ENCODE assay signal across 11 cellular contexts in the genomic region with DNA sequence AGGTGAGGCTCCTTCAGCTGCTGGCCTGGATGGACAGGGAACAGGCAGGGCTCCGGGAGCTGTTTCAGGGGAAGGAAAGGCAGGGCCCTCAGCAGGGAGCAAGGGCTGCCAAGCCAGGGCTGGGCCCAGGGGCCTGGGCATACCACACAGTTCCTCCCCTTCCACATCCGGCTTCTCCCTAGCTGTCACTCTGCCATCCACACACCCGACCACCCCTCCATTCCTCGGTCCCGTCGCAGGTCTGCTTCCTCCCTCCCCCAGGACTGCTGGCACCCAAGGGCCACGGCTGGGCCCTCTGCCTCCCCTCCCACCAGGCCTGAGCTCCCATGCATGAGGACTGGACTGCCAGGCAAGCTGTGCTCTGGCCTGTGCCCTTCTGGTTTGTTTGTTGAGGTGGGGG. TPM values are rescaled to one million over a fixed set of nuclear protein-coding genes. Genes with fewer than 3 reads are reported as not detected.
A peak's percentile ranks its signal among the peaks of the same experiment; 100 is the strongest.
DNase-seq lines count a peak whose midpoint lies in the region; ATAC-seq, FAIRE-seq and TF ChIP-seq lines count a peak whose summit lies in the region.
"Had no signal": no experiment of that assay in that cellular context is flagged by ENCODE, and none has a peak within 500 bp of the region (broad histone marks: within the 10 kb centered on the region; RNA-seq: fewer than 3 reads in every experiment).

No MANE protein-coding gene starts in this region.

- dilution Hi-C loops in endothelial cell of umbilical vein (cut with MboI; ENCODE audit: extremely low pct_ligation_motif_present, low sequenced_read_pairs) = no loop called here

- H3K4me1 Mint-ChIP-seq in CD8-positive, alpha-beta memory T cell = peaks cover 53 to 64% (median 54%) of the 10 kb centered on the region in 3 donors
- peaks cover 33% of the 10 kb centered on the region for H3K4me1 Mint-ChIP-seq in T-helper 17 cell

- H3K27ac ChIP-seq in CD8-positive, alpha-beta memory T cell (ENCODE audit: low read depth, low read length) = peak overlapping the region; percentile 47
- H3K27ac ChIP-seq in endothelial cell of umbilical vein (ENCODE audit: insufficient read depth, low read depth, low read length) = peak overlapping the region; percentile 64
- no peak overlapping the region for H3K27ac ChIP-seq in trophoblast cell (ENCODE audit: low read depth, low read length)
- H3K27ac ChIP-seq: epithelial cell of prostate had no signal

- no peak overlapping the region for H3K9ac ChIP-seq in endothelial cell of umbilical vein (replicated peaks; ENCODE audit: extremely low read depth, insufficient read depth, low read length)
- no peak overlapping the region for H3K9ac ChIP-seq in trophoblast cell (ENCODE audit: low read length)

- H3K36me3 ChIP-seq in CD8-positive, alpha-beta memory T cell (ENCODE audit: insufficient read depth, low read length) = peaks cover 29% of the 10 kb centered on the region
- H3K36me3 ChIP-seq in endothelial cell of umbilical vein (ENCODE audit: control insufficient read depth in 2 of 2, extremely low read depth in 1 of 2, insufficient read depth in 2 of 2, low read length in 2 of 2) (peaks cover 7 to 33% of the 10 kb centered on the region in 2 experiments), trophoblast cell (ENCODE audit: control insufficient read depth in 1 of 2, insufficient read depth in 2 of 2, low read length in 2 of 2) (peaks cover 36 to 42% of the 10 kb centered on the region in 2 experiments)

- H2AK5ac ChIP-seq in trophoblast cell (ENCODE audit: low read length) = no peak overlapping the region

- no TSS peak for BruUV-seq in endothelial cell of umbilical vein (replicated peaks; lab: Mats Ljungman, UMichigan)

- no peak for DNase-seq in CD8-positive, alpha-beta memory T cell
- no peak for DNase-seq in T-helper 17 cell
- DNase-seq in endothelial cell of umbilical vein (ENCODE audit: low read depth, low spot score) = no peak
- DNase-seq in trophoblast cell = no peak
- DNase-seq in mucosa of gallbladder (ENCODE audit: low spot score) = no peak
- no peak for DNase-seq in cortex of kidney (lab: John Stamatoyannopoulos, UW)
- DNase-seq: NCI-H2029 had no signal

- H3K18ac ChIP-seq in trophoblast cell (ENCODE audit: low read length) = no peak overlapping the region

- H3K9me1 ChIP-seq in endothelial cell of umbilical vein (replicated peaks; ENCODE audit: control insufficient read depth, extremely low read depth, insufficient read depth, low read length) = no peaks in the 10 kb centered on the region

- H2BK12ac ChIP-seq in trophoblast cell (ENCODE audit: low read length) = no peak overlapping the region

- no peak overlapping the region for H3K14ac ChIP-seq in trophoblast cell (ENCODE audit: low read length)

- H3K36me3 Mint-ChIP-seq in CD8-positive, alpha-beta memory T cell = peaks cover 0 to 45% (median 5%) of the 10 kb centered on the region in 3 donors
- peaks cover 4% of the 10 kb centered on the region for H3K36me3 Mint-ChIP-seq in T-helper 17 cell (ENCODE audit: low read depth)

- no peak for TF ChIP-seq POLR2A in endothelial cell of umbilical vein (IDR thresholded peaks at IDR 0.05; ENCODE audit: low read depth, low read length)

- H3K79me1 ChIP-seq in trophoblast cell (ENCODE audit: low read length) = no peaks in the 10 kb centered on the region

- H3K27ac Mint-ChIP-seq in CD8-positive, alpha-beta memory T cell = peak overlapping the region; percentile 91 to 97 (median 94)
- H3K27ac Mint-ChIP-seq in T-helper 17 cell = peak overlapping the region; percentile 89

- H3K9me3 Mint-ChIP-seq in CD8-positive, alpha-beta memory T cell = no peaks in the 10 kb centered on the region

- no peak overlapping the region for H4K12ac ChIP-seq in trophoblast cell (ENCODE audit: low read depth, low read length)

- FAIRE-seq in endothelial cell of umbilical vein (lab: Jason Lieb, UNC) = no peak
- FAIRE-seq: urothelium cell line had no signal

- no peak overlapping the region for H3K4me2 ChIP-seq in endothelial cell of umbilical vein (ENCODE audit: insufficient read depth, low read length)
- H3K4me2 ChIP-seq in trophoblast cell (ENCODE audit: low read length) = no peak overlapping the region

- H3K4me1 ChIP-seq in CD8-positive, alpha-beta memory T cell (ENCODE audit: insufficient read depth, low read length) = peaks cover 27% of the 10 kb centered on the region
- H3K4me1 ChIP-seq in endothelial cell of umbilical vein (ENCODE audit: control insufficient read depth, extremely low read depth, insufficient read depth, low read length) (peaks cover 22% of the 10 kb centered on the region), trophoblast cell (ENCODE audit: control insufficient read depth in 1 of 2, insufficient read depth in 2 of 2, low read length in 2 of 2) (peaks cover 0 to 5% of the 10 kb centered on the region in 2 experiments)

- ATAC-seq in T-helper 17 cell (peak; percentile 20), GM18861 (IDR thresholded peaks at IDR 0.05; ENCODE audit: unreplicated experiment) (no peak), GM21737 (IDR thresholded peaks at IDR 0.05; ENCODE audit: unreplicated experiment) (no peak)

- no peak overlapping the region for H2AFZ ChIP-seq in endothelial cell of umbilical vein (ENCODE audit: low read depth, low read length)
- H2AFZ ChIP-seq in trophoblast cell (ENCODE audit: insufficient read depth, low read length, poor library complexity) = no peak overlapping the region

- H4K8ac ChIP-seq in trophoblast cell (ENCODE audit: low read depth, low read length) = no peak overlapping the region

- H4K91ac ChIP-seq in trophoblast cell (ENCODE audit: low read depth, low read length) = no peak overlapping the region

- H2BK120ac ChIP-seq in trophoblast cell (ENCODE audit: insufficient read depth, low read length, poor library complexity) = no peak overlapping the region

- no peaks in the 10 kb centered on the region for H4K20me1 ChIP-seq in endothelial cell of umbilical vein (replicated peaks; ENCODE audit: control insufficient read depth, extremely low read depth, insufficient read depth, low read length)

- no CpG with 5 or more reads among the region's 7 CpGs for WGBS in trophoblast cell (ENCODE audit: extremely low coverage, insufficient coverage, insufficient read length)

- CTCF ChIA-PET in CD8-positive, alpha-beta memory T cell (lab: Charles Lee) = interaction anchor here (1.1 to 2.1 kb wide), 6 partner anchors 9 to 71 kb away, joined by 3 to 16 read pairs (median 3); a partner anchor contains a TSS
- CTCF ChIA-PET in endothelial cell of umbilical vein (lab: Charles Lee) = interaction anchor here (1.0 to 2.7 kb wide), 6 partner anchors 8 to 441 kb away, joined by 3 to 21 read pairs (median 3); no protein-coding TSS in a partner anchor

- no peak overlapping the region for H3K4me3 ChIP-seq in CD8-positive, alpha-beta memory T cell (ENCODE audit: low read length)
- H3K4me3 ChIP-seq in endothelial cell of umbilical vein (replicated peaks in 1 of 3; ENCODE audit: insufficient read depth in 1 of 3, low read depth in 1 of 3, low read length in 3 of 3) (no peak overlapping the region), trophoblast cell (ENCODE audit: low read depth, low read length) (peak overlapping the region; percentile 41)

- no peaks in the 10 kb centered on the region for H3K79me2 ChIP-seq in endothelial cell of umbilical vein (ENCODE audit: control insufficient read depth, insufficient read depth, low read length)
- no peaks in the 10 kb centered on the region for H3K79me2 ChIP-seq in trophoblast cell (ENCODE audit: control insufficient read depth, insufficient read depth, low read length, poor library complexity)

- H3K4me3 Mint-ChIP-seq in CD8-positive, alpha-beta memory T cell = peak overlapping the region in 6 of 7 donors; percentile 51 to 82 (median 74)
- H3K4me3 Mint-ChIP-seq in T-helper 17 cell = peak overlapping the region; percentile 72

- peaks cover 0 to 2% of the 10 kb centered on the region in 2 donors for H3K27me3 Mint-ChIP-seq in CD8-positive, alpha-beta memory T cell
- H3K27me3 Mint-ChIP-seq in T-helper 17 cell = no peaks in the 10 kb centered on the region

- H2BK5ac ChIP-seq in trophoblast cell (ENCODE audit: low read depth, low read length, poor library complexity) = no peak overlapping the region

- no peaks in the 10 kb centered on the region for H3K27me3 ChIP-seq in CD8-positive, alpha-beta memory T cell (ENCODE audit: insufficient read depth, low read length, poor library complexity, severe bottlenecking)
- H3K27me3 ChIP-seq in endothelial cell of umbilical vein (ENCODE audit: control insufficient read depth in 2 of 2, insufficient read depth in 2 of 2, low read length in 2 of 2) (no peaks in the 10 kb centered on the region), trophoblast cell (ENCODE audit: insufficient read depth, low read length) (no peaks in the 10 kb centered on the region)

- H3K4ac ChIP-seq in trophoblast cell (ENCODE audit: low read depth, low read length) = no peak overlapping the region

- no peak overlapping the region for H3K23ac ChIP-seq in trophoblast cell (ENCODE audit: low read length)

- TF ChIP-seq CTCF in endothelial cell of umbilical vein (IDR thresholded peaks at IDR 0.05; ENCODE audit: extremely low read depth in 1 of 2, insufficient read depth in 1 of 2, low read depth in 1 of 2, low read length in 2 of 2) = no peak

- POLR2A ChIA-PET in CD8-positive, alpha-beta memory T cell (lab: Charles Lee) = interaction anchor here (0.5 to 1.2 kb wide), 2 partner anchors 9 to 222 kb away, joined by 3 read pairs; no protein-coding TSS in a partner anchor
- POLR2A ChIA-PET in endothelial cell of umbilical vein (lab: Charles Lee) = no interaction called here

- intact Hi-C loops in endothelial cell of umbilical vein (cut with micrococcal nuclease) = no loop called here

- H3K9me3 ChIP-seq in CD8-positive, alpha-beta memory T cell (ENCODE audit: low read length) = no peaks in the 10 kb centered on the region
- H3K9me3 ChIP-seq in T-helper 17 cell (ENCODE audit: control insufficient read depth, low read length, poor library complexity, severe bottlenecking) (no peaks in the 10 kb centered on the region), endothelial cell of umbilical vein (replicated peaks; ENCODE audit: control insufficient read depth, insufficient read depth, low read length) (no peaks in the 10 kb centered on the region), trophoblast cell (ENCODE audit: insufficient read depth, low read depth, low read length) (no peaks in the 10 kb centered on the region)

RNA-seq across cellular contexts. Expression of a gene that starts 24.0 kb away (rescaled TPM):
- 10 to 100 TPM; 28.4 to 32.1 TPM for total RNA-seq in CD8-positive, alpha-beta memory T cell
- 21.8 TPM for polyA plus RNA-seq in CD8-positive, alpha-beta memory T cell
- total RNA-seq in T-helper 17 cell (10 to 100 TPM; 20.2 to 29.5 TPM), endothelial cell of umbilical vein (22.4 and 33.9 TPM in 2 replicates), mucosa of gallbladder (38.7 TPM)
- polyA plus RNA-seq in endothelial cell of umbilical vein = 37.4 and 47.6 TPM in 2 replicates
- polyA plus RNA-seq in endothelial cell of umbilical vein (2011; cell fraction: cytosol; rRNA removed) = 24.5 and 26.4 TPM in 2 replicates
- polyA plus RNA-seq in endothelial cell of umbilical vein (2011; cell fraction: nucleus; rRNA removed) = 21.8 and 25.6 TPM in 2 replicates
- 37.3 and 83.1 TPM in 2 replicates for polyA plus RNA-seq in endothelial cell of umbilical vein (2012)
- 24.4 and 25.1 TPM in 2 replicates for polyA minus RNA-seq in endothelial cell of umbilical vein
- polyA minus RNA-seq in endothelial cell of umbilical vein (2011; cell fraction: cytosol; rRNA and poly(A)+ RNA removed) = 7.5 TPM
- 10.2 and 13.3 TPM in 2 replicates for polyA minus RNA-seq in endothelial cell of umbilical vein (2011; cell fraction: nucleus; rRNA and poly(A)+ RNA removed)
- polyA plus RNA-seq in trophoblast cell (2013) = 11.1 and 11.9 TPM in 2 replicates

RNA-seq across cellular contexts. Expression of a gene that starts 38.4 kb away (rescaled TPM):
- 10 to 100 TPM; 87.5 to 95.2 TPM for total RNA-seq in CD8-positive, alpha-beta memory T cell
- 178 TPM for polyA plus RNA-seq in CD8-positive, alpha-beta memory T cell
- total RNA-seq in T-helper 17 cell (10 to 100 TPM; 31.9 to 58.8 TPM), endothelial cell of umbilical vein (80.7 and 92.6 TPM in 2 replicates), mucosa of gallbladder (85.2 TPM)
- polyA plus RNA-seq in endothelial cell of umbilical vein = 86.3 and 91.0 TPM in 2 replicates
- 95.0 and 103 TPM in 2 replicates for polyA plus RNA-seq in endothelial cell of umbilical vein (2011; cell fraction: cytosol; rRNA removed)
- 48.7 and 63.5 TPM in 2 replicates for polyA plus RNA-seq in endothelial cell of umbilical vein (2011; cell fraction: nucleus; rRNA removed)
- polyA plus RNA-seq in endothelial cell of umbilical vein (2012) = 130 and 137 TPM in 2 replicates
- 68.9 and 81.3 TPM in 2 replicates for polyA minus RNA-seq in endothelial cell of umbilical vein
- polyA minus RNA-seq in endothelial cell of umbilical vein (2011; cell fraction: cytosol; rRNA and poly(A)+ RNA removed) = 18.0 TPM
- 14.4 and 18.9 TPM in 2 replicates for polyA minus RNA-seq in endothelial cell of umbilical vein (2011; cell fraction: nucleus; rRNA and poly(A)+ RNA removed)
- 31.1 and 32.4 TPM in 2 replicates for polyA plus RNA-seq in trophoblast cell (2013)

RNA-seq across cellular contexts. Expression of a gene that starts 40.2 kb away (rescaled TPM):
- 10 to 100 TPM; 63.8 to 65.8 TPM for total RNA-seq in CD8-positive, alpha-beta memory T cell
- 75.4 TPM for polyA plus RNA-seq in CD8-positive, alpha-beta memory T cell
- 10 to 100 TPM; 40.5 to 45.4 TPM for total RNA-seq in T-helper 17 cell
- 38.4 and 48.0 TPM in 2 replicates for total RNA-seq in endothelial cell of umbilical vein
- polyA plus RNA-seq in endothelial cell of umbilical vein = 84.4 and 101 TPM in 2 replicates
- polyA plus RNA-seq in endothelial cell of umbilical vein (2011; cell fraction: cytosol; rRNA removed) = 76.1 and 86.6 TPM in 2 replicates
- 50.3 and 65.3 TPM in 2 replicates for polyA plus RNA-seq in endothelial cell of umbilical vein (2011; cell fraction: nucleus; rRNA removed)
- 52.2 and 55.6 TPM in 2 replicates for polyA plus RNA-seq in endothelial cell of umbilical vein (2012)
- 45.8 and 55.4 TPM in 2 replicates for polyA minus RNA-seq in endothelial cell of umbilical vein
- 57.0 TPM for polyA minus RNA-seq in endothelial cell of umbilical vein (2011; cell fraction: cytosol; rRNA and poly(A)+ RNA removed)
- 11.1 and 13.6 TPM in 2 replicates for polyA minus RNA-seq in endothelial cell of umbilical vein (2011; cell fraction: nucleus; rRNA and poly(A)+ RNA removed)
- polyA plus RNA-seq in trophoblast cell (2013) = 55.3 and 56.9 TPM in 2 replicates
- 58.9 TPM for total RNA-seq in mucosa of gallbladder

RNA-seq across cellular contexts. Expression of a gene that starts 41.5 kb away (rescaled TPM):
- under 1 TPM; 0.07 to 0.11 TPM for total RNA-seq in CD8-positive, alpha-beta memory T cell
- 0.05 TPM for polyA plus RNA-seq in CD8-positive, alpha-beta memory T cell
- total RNA-seq in T-helper 17 cell (under 1 TPM; 0.08 to 0.20 TPM), endothelial cell of umbilical vein (not detected in 2 replicates), mucosa of gallbladder (0.06 TPM)
- polyA plus RNA-seq in endothelial cell of umbilical vein = not detected in 2 replicates
- polyA plus RNA-seq in endothelial cell of umbilical vein (2011; cell fraction: cytosol; rRNA removed) = 0.03 TPM in 1 of 2 replicates, not detected in the other
- polyA plus RNA-seq in endothelial cell of umbilical vein (2011; cell fraction: nucleus; rRNA removed) = 0.08 TPM in 1 of 2 replicates, not detected in the other
- not detected in 2 replicates for polyA plus RNA-seq in endothelial cell of umbilical vein (2012)
- polyA minus RNA-seq in endothelial cell of umbilical vein = 0.06 TPM in 1 of 2 replicates, not detected in the other
- polyA minus RNA-seq in endothelial cell of umbilical vein (2011; cell fraction: cytosol; rRNA and poly(A)+ RNA removed) = not detected
- polyA minus RNA-seq in endothelial cell of umbilical vein (2011; cell fraction: nucleus; rRNA and poly(A)+ RNA removed) = not detected in 2 replicates
- 0.10 and 0.12 TPM in 2 replicates for polyA plus RNA-seq in trophoblast cell (2013)
